ENCODE assay signal across 10 cellular contexts in the genomic region with DNA sequence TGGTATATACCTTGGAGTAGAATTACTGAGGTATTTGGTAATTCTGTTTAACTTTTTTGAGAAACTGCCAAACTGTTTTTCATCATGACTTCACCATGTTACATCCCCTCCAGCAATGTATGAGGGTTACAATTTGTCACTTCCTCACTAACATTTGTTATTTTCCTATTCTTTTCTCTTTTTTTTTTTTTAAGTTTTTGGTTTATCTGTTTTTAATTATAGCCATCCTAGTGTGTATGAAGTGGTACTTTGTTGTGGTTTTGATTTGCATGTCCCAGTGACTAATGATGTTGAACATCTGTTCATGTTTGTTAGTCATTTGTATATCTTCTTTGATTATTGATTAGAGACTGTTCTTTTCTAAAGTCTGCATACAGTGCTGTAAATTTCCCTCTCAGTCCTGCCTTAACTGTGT.
A peak's percentile ranks its signal among the peaks of the same experiment; 100 is the strongest.
DNase-seq lines count a peak whose midpoint lies in the region; ATAC-seq and TF ChIP-seq lines count a peak whose summit lies in the region.
"Had no signal": no experiment of that assay in that cellular context is flagged by ENCODE, and none has a peak within 500 bp of the region (broad histone marks: within the 10 kb centered on the region; RNA-seq: fewer than 3 reads in every experiment).

No MANE protein-coding gene starts in this region.

- H3K4me1 ChIP-seq in tibial nerve, result peaks cover 0 to 9% (median 0%) of the 10 kb centered on the region in 4 donors

- H3K36me3 Mint-ChIP-seq in activated T-helper 2 cell treated with anti-CD3 and anti-CD28 coated beads, Interferon-gamma antibody, Interleukin-2, Interleukin-4, amounts not matched to agents 10 μg/mL and 5 μg/mL and 100 μg/mL, durations not matched to agents 14 hours and 24 hours and 36 hours (ENCODE audit: low read depth), result peaks cover 12% of the 10 kb centered on the region

- H3K4me3 ChIP-seq in AG09309 (ENCODE audit: control insufficient read depth, low read depth, low read length), result no peak overlapping the region
- H3K4me3 ChIP-seq in tibial nerve, result no peak overlapping the region

- no peak for TF ChIP-seq POLR2A in tibial nerve (IDR thresholded peaks at IDR 0.05)

- H3K27ac Mint-ChIP-seq in activated T-helper 2 cell treated with anti-CD3 and anti-CD28 coated beads, Interferon-gamma antibody, Interleukin-2, Interleukin-4, amounts not matched to agents 10 μg/mL and 5 μg/mL and 100 μg/mL, durations not matched to agents 14 hours and 24 hours and 36 hours, result peak overlapping the region; percentile 69
- H3K27ac Mint-ChIP-seq: dendritic cell treated with granulocyte-macrophage colony-stimulating factor and Interleukin-4, amounts not matched to agents 40 ng/mL and 50 ng/mL, for 4 days had no signal

- H3K27ac ChIP-seq in tibial nerve, result no peak overlapping the region

- TF ChIP-seq EP300 in tibial nerve (IDR thresholded peaks at IDR 0.05), result no peak

- H3K9me3 ChIP-seq in tibial nerve, result peaks cover 0 to 5% (median 0%) of the 10 kb centered on the region in 4 donors

- H3K9me3 Mint-ChIP-seq in activated T-helper 2 cell treated with anti-CD3 and anti-CD28 coated beads, Interferon-gamma antibody, Interleukin-2, Interleukin-4, amounts not matched to agents 10 μg/mL and 5 μg/mL and 100 μg/mL, durations not matched to agents 14 hours and 24 hours and 36 hours, result peaks cover 18% of the 10 kb centered on the region

- H3K27me3 Mint-ChIP-seq in activated T-helper 2 cell treated with anti-CD3 and anti-CD28 coated beads, Interferon-gamma antibody, Interleukin-2, Interleukin-4, amounts not matched to agents 10 μg/mL and 5 μg/mL and 100 μg/mL, durations not matched to agents 14 hours and 24 hours and 36 hours (ENCODE audit: low read depth), result no peaks in the 10 kb centered on the region
- H3K27me3 Mint-ChIP-seq: dendritic cell treated with granulocyte-macrophage colony-stimulating factor and Interleukin-4, amounts not matched to agents 40 ng/mL and 50 ng/mL, for 4 days had no signal

- no peak overlapping the region for H3K4me3 Mint-ChIP-seq in activated T-helper 2 cell treated with anti-CD3 and anti-CD28 coated beads, Interferon-gamma antibody, Interleukin-2, Interleukin-4, amounts not matched to agents 10 μg/mL and 5 μg/mL and 100 μg/mL, durations not matched to agents 14 hours and 24 hours and 36 hours (ENCODE audit: low read depth)
- H3K4me3 Mint-ChIP-seq: CD14-positive monocyte; dendritic cell treated with granulocyte-macrophage colony-stimulating factor and Interleukin-4, amounts not matched to agents 40 ng/mL and 50 ng/mL, for 4 days had no signal

- ATAC-seq in GM19328 (IDR thresholded peaks at IDR 0.05; ENCODE audit: unreplicated experiment), result peak; percentile 47
- peak; percentile 58 for ATAC-seq in HG03060 (IDR thresholded peaks at IDR 0.05; ENCODE audit: low read depth, unreplicated experiment)
- ATAC-seq in Right ventricle myocardium superior (ENCODE audit: poor library complexity), result no peak

- DNase-seq in AG09309 (ENCODE audit: low read depth) (peak; percentile 18), midbrain (lab: John Stamatoyannopoulos, UW) (no peak), tibial nerve (ENCODE audit: low spot score in 2 of 2) (no peak), Right ventricle myocardium superior (no peak)
- no peak for DNase-seq in activated T-helper 2 cell treated with anti-CD3 and anti-CD28 coated beads, Interferon-gamma antibody, Interleukin-2, Interleukin-4, amounts not matched to agents 10 μg/mL and 5 μg/mL and 100 μg/mL, durations not matched to agents 14 hours and 24 hours and 36 hours (ENCODE audit: low spot score)
- no peak for DNase-seq in stimulated activated CD4-positive, alpha-beta T cell treated with anti-CD3 and anti-CD28 coated beads, Interleukin-4, amount 100 ng/mL, for 4 hours

- intact Hi-C loops in activated T-helper 2 cell treated with anti-CD3 and anti-CD28 coated beads, Interferon-gamma antibody, Interleukin-2, Interleukin-4, amounts not matched to agents 10 μg/mL and 5 μg/mL and 100 μg/mL, durations not matched to agents 14 hours and 24 hours and 36 hours (cut with micrococcal nuclease), result loop anchor here (1.0 to 2.0 kb wide), 3 partner anchors 16 to 19 kb away; no protein-coding TSS in a partner anchor
- intact Hi-C loops in Right ventricle myocardium superior (cut with DNase I), result no loop called here

- no peaks in the 10 kb centered on the region for H3K36me3 ChIP-seq in tibial nerve

- peaks cover 30% of the 10 kb centered on the region for H3K4me1 Mint-ChIP-seq in activated T-helper 2 cell treated with anti-CD3 and anti-CD28 coated beads, Interferon-gamma antibody, Interleukin-2, Interleukin-4, amounts not matched to agents 10 μg/mL and 5 μg/mL and 100 μg/mL, durations not matched to agents 14 hours and 24 hours and 36 hours (ENCODE audit: low read depth)

- TF ChIP-seq CTCF in AG09309 (IDR thresholded peaks at IDR 0.05; ENCODE audit: control insufficient read depth, insufficient read depth, low read depth, low read length, missing control alignments) (no peak), tibial nerve (IDR thresholded peaks at IDR 0.05) (no peak)

- H3K27me3 ChIP-seq in tibial nerve, result no peaks in the 10 kb centered on the region
